In the genomic region with DNA sequence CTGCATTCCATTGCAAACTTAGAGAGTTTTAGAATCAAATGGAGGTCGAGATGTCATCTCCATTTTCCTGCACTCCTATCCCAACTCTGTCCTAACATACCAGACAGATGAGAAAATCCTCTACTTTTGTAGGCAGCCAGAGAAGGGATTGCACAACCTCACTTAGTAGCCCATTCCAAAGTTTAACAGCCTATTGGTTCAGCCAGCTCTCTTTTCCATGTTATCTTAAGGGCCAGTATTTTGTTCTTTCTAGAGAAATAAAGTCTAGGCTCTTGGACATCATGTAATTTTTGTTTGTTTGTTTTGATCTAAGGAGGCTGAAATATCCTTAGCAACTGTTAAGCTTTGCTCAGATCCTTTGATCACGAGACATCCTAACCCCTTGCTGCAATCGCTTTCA, we compare ENCODE assay signal across 1 cellular context.
TF ChIP-seq lines count a peak whose summit lies in the region.

No MANE protein-coding gene starts in this region.

TF ChIP-seq in GM23338, 12 proteins besides CTCF, POLR2A, EP300 and RAD21 (continued from another document):
- TF ChIP-seq, protein P1, sequence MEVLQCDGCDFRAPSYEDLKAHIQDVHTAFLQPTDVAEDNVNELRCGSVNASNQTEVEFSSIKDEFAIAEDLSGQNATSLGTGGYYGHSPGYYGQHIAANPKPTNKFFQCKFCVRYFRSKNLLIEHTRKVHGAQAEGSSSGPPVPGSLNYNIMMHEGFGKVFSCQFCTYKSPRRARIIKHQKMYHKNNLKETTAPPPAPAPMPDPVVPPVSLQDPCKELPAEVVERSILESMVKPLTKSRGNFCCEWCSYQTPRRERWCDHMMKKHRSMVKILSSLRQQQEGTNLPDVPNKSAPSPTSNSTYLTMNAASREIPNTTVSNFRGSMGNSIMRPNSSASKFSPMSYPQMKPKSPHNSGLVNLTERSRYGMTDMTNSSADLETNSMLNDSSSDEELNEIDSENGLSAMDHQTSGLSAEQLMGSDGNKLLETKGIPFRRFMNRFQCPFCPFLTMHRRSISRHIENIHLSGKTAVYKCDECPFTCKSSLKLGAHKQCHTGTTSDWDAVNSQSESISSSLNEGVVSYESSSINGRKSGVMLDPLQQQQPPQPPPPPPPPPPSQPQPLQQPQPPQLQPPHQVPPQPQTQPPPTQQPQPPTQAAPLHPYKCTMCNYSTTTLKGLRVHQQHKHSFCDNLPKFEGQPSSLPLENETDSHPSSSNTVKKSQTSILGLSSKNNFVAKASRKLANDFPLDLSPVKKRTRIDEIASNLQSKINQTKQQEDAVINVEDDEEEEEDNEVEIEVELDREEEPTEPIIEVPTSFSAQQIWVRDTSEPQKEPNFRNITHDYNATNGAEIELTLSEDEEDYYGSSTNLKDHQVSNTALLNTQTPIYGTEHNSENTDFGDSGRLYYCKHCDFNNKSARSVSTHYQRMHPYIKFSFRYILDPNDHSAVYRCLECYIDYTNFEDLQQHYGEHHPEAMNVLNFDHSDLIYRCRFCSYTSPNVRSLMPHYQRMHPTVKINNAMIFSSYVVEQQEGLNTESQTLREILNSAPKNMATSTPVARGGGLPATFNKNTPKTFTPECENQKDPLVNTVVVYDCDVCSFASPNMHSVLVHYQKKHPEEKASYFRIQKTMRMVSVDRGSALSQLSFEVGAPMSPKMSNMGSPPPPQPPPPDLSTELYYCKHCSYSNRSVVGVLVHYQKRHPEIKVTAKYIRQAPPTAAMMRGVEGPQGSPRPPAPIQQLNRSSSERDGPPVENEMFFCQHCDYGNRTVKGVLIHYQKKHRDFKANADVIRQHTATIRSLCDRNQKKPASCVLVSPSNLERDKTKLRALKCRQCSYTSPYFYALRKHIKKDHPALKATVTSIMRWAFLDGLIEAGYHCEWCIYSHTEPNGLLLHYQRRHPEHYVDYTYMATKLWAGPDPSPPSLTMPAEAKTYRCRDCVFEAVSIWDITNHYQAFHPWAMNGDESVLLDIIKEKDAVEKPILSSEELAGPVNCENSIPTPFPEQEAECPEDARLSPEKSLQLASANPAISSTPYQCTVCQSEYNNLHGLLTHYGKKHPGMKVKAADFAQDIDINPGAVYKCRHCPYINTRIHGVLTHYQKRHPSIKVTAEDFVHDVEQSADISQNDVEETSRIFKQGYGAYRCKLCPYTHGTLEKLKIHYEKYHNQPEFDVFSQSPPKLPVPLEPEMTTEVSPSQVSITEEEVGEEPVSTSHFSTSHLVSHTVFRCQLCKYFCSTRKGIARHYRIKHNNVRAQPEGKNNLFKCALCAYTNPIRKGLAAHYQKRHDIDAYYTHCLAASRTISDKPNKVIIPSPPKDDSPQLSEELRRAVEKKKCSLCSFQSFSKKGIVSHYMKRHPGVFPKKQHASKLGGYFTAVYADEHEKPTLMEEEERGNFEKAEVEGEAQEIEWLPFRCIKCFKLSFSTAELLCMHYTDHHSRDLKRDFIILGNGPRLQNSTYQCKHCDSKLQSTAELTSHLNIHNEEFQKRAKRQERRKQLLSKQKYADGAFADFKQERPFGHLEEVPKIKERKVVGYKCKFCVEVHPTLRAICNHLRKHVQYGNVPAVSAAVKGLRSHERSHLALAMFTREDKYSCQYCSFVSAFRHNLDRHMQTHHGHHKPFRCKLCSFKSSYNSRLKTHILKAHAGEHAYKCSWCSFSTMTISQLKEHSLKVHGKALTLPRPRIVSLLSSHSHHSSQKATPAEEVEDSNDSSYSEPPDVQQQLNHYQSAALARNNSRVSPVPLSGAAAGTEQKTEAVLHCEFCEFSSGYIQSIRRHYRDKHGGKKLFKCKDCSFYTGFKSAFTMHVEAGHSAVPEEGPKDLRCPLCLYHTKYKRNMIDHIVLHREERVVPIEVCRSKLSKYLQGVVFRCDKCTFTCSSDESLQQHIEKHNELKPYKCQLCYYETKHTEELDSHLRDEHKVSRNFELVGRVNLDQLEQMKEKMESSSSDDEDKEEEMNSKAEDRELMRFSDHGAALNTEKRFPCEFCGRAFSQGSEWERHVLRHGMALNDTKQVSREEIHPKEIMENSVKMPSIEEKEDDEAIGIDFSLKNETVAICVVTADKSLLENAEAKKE (CRISPR knock-in tag; IDR thresholded peaks at IDR 0.05), result no peak
- TF ChIP-seq ZNF114 (CRISPR knock-in tag; IDR thresholded peaks at IDR 0.05) (no peak), POLR2AphosphoS5 (IDR thresholded peaks at IDR 0.05; ENCODE audit: low read depth) (no peak)
- TF ChIP-seq, protein P2, sequence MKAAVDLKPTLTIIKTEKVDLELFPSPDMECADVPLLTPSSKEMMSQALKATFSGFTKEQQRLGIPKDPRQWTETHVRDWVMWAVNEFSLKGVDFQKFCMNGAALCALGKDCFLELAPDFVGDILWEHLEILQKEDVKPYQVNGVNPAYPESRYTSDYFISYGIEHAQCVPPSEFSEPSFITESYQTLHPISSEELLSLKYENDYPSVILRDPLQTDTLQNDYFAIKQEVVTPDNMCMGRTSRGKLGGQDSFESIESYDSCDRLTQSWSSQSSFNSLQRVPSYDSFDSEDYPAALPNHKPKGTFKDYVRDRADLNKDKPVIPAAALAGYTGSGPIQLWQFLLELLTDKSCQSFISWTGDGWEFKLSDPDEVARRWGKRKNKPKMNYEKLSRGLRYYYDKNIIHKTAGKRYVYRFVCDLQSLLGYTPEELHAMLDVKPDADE (IDR thresholded peaks at IDR 0.05), result no peak
- TF ChIP-seq, protein P3, sequence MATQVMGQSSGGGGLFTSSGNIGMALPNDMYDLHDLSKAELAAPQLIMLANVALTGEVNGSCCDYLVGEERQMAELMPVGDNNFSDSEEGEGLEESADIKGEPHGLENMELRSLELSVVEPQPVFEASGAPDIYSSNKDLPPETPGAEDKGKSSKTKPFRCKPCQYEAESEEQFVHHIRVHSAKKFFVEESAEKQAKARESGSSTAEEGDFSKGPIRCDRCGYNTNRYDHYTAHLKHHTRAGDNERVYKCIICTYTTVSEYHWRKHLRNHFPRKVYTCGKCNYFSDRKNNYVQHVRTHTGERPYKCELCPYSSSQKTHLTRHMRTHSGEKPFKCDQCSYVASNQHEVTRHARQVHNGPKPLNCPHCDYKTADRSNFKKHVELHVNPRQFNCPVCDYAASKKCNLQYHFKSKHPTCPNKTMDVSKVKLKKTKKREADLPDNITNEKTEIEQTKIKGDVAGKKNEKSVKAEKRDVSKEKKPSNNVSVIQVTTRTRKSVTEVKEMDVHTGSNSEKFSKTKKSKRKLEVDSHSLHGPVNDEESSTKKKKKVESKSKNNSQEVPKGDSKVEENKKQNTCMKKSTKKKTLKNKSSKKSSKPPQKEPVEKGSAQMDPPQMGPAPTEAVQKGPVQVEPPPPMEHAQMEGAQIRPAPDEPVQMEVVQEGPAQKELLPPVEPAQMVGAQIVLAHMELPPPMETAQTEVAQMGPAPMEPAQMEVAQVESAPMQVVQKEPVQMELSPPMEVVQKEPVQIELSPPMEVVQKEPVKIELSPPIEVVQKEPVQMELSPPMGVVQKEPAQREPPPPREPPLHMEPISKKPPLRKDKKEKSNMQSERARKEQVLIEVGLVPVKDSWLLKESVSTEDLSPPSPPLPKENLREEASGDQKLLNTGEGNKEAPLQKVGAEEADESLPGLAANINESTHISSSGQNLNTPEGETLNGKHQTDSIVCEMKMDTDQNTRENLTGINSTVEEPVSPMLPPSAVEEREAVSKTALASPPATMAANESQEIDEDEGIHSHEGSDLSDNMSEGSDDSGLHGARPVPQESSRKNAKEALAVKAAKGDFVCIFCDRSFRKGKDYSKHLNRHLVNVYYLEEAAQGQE (IDR thresholded peaks at IDR 0.05; ENCODE audit: unreplicated experiment), result no peak
